1 cellular context compared by ENCODE assay signal in the genomic region with DNA sequence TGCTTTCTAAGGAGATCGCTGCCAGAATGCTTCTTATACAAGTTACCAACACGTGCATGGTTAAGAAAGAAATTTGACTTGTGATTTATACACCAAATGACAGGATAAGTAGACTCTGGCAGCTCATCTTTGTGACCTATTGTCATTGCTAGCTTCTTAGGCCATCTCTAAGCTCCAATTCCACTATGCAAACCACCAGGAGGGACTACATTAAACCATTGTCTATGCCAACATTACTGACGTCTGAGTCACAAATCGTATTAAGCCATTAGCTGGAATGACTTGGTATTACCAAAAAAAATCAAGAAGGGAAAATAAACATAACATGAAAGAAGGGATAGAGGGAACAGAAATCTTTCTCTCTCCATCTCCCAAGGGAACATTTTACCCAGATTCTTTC.
A peak's percentile ranks its signal among the peaks of the same experiment; 100 is the strongest.
TF ChIP-seq lines count a peak whose summit lies in the region.

No MANE protein-coding gene starts in this region.

TF ChIP-seq in SK-N-SH, 30 proteins besides CTCF, POLR2A, EP300 and RAD21 (continued from another document):
- TF ChIP-seq, protein P1, sequence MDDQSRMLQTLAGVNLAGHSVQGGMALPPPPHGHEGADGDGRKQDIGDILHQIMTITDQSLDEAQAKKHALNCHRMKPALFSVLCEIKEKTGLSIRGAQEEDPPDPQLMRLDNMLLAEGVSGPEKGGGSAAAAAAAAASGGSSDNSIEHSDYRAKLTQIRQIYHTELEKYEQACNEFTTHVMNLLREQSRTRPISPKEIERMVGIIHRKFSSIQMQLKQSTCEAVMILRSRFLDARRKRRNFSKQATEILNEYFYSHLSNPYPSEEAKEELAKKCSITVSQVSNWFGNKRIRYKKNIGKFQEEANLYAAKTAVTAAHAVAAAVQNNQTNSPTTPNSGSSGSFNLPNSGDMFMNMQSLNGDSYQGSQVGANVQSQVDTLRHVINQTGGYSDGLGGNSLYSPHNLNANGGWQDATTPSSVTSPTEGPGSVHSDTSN (IDR thresholded peaks at IDR 0.05), result peak; percentile 70
- TF ChIP-seq, protein P2, sequence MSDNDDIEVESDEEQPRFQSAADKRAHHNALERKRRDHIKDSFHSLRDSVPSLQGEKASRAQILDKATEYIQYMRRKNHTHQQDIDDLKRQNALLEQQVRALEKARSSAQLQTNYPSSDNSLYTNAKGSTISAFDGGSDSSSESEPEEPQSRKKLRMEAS (IDR thresholded peaks at IDR 0.05; ENCODE audit: low read depth), result no peak; the same call in 1 of the 2 replicates
- TF ChIP-seq RXRA (IDR thresholded peaks at IDR 0.05; ENCODE audit: borderline replicate concordance, low read depth) (no peak), FOSL2 (IDR thresholded peaks at IDR 0.05; ENCODE audit: borderline replicate concordance, low read depth) (peak; percentile 74), TAF1 (IDR thresholded peaks at IDR 0.05; ENCODE audit: borderline replicate concordance, low read depth, low read length) (no peak), EZH2phosphoT487 (IDR thresholded peaks at IDR 0.05; ENCODE audit: borderline replicate concordance, low read depth) (no peak), TCF12 (IDR thresholded peaks at IDR 0.05) (0 out of 2 replicates have a peak, but pooled peaks have one; percentile 27), JUND (IDR thresholded peaks at IDR 0.05) (peak; percentile 66), POLR2AphosphoS5 (IDR thresholded peaks at IDR 0.05; ENCODE audit: low read depth, low read length) (no peak), NFIC (IDR thresholded peaks at IDR 0.05; ENCODE audit: borderline replicate concordance) (peak; percentile 53; the same call in 1 of the 2 replicates), NRF1 (IDR thresholded peaks at IDR 0.05; ENCODE audit: low read depth, low read length) (no peak), SIN3A (IDR thresholded peaks at IDR 0.05; ENCODE audit: borderline replicate concordance, low read depth, low read length) (no peak), FOXJ3 (CRISPR knock-in tag; IDR thresholded peaks at IDR 0.05) (no peak), GATA2 (CRISPR knock-in tag; IDR thresholded peaks at IDR 0.05) (no peak), RFX5 (IDR thresholded peaks at IDR 0.05; ENCODE audit: low read length) (no peak), SMC3 (IDR thresholded peaks at IDR 0.05; ENCODE audit: low read depth, low read length) (no peak)
- TF ChIP-seq, protein P3, sequence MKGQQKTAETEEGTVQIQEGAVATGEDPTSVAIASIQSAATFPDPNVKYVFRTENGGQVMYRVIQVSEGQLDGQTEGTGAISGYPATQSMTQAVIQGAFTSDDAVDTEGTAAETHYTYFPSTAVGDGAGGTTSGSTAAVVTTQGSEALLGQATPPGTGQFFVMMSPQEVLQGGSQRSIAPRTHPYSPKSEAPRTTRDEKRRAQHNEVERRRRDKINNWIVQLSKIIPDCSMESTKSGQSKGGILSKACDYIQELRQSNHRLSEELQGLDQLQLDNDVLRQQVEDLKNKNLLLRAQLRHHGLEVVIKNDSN (IDR thresholded peaks at IDR 0.05; ENCODE audit: borderline replicate concordance, low read depth), result no peak
- TF ChIP-seq, protein P4, sequence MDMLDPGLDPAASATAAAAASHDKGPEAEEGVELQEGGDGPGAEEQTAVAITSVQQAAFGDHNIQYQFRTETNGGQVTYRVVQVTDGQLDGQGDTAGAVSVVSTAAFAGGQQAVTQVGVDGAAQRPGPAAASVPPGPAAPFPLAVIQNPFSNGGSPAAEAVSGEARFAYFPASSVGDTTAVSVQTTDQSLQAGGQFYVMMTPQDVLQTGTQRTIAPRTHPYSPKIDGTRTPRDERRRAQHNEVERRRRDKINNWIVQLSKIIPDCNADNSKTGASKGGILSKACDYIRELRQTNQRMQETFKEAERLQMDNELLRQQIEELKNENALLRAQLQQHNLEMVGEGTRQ (IDR thresholded peaks at IDR 0.05; ENCODE audit: borderline replicate concordance, low read depth, low read length), result no peak
- TF ChIP-seq, protein P5, sequence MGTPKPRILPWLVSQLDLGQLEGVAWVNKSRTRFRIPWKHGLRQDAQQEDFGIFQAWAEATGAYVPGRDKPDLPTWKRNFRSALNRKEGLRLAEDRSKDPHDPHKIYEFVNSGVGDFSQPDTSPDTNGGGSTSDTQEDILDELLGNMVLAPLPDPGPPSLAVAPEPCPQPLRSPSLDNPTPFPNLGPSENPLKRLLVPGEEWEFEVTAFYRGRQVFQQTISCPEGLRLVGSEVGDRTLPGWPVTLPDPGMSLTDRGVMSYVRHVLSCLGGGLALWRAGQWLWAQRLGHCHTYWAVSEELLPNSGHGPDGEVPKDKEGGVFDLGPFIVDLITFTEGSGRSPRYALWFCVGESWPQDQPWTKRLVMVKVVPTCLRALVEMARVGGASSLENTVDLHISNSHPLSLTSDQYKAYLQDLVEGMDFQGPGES (IDR thresholded peaks at IDR 0.05; ENCODE audit: low read depth, low read length), result no peak
- TF ChIP-seq, protein P6, sequence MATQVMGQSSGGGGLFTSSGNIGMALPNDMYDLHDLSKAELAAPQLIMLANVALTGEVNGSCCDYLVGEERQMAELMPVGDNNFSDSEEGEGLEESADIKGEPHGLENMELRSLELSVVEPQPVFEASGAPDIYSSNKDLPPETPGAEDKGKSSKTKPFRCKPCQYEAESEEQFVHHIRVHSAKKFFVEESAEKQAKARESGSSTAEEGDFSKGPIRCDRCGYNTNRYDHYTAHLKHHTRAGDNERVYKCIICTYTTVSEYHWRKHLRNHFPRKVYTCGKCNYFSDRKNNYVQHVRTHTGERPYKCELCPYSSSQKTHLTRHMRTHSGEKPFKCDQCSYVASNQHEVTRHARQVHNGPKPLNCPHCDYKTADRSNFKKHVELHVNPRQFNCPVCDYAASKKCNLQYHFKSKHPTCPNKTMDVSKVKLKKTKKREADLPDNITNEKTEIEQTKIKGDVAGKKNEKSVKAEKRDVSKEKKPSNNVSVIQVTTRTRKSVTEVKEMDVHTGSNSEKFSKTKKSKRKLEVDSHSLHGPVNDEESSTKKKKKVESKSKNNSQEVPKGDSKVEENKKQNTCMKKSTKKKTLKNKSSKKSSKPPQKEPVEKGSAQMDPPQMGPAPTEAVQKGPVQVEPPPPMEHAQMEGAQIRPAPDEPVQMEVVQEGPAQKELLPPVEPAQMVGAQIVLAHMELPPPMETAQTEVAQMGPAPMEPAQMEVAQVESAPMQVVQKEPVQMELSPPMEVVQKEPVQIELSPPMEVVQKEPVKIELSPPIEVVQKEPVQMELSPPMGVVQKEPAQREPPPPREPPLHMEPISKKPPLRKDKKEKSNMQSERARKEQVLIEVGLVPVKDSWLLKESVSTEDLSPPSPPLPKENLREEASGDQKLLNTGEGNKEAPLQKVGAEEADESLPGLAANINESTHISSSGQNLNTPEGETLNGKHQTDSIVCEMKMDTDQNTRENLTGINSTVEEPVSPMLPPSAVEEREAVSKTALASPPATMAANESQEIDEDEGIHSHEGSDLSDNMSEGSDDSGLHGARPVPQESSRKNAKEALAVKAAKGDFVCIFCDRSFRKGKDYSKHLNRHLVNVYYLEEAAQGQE (IDR thresholded peaks at IDR 0.05; ENCODE audit: low read depth, low read length), result no peak
